ENCODE assay signal across 33 cellular contexts in genomic region chr12:9935026-9935425, GRCh38. TPM values are rescaled to one million over a fixed set of nuclear protein-coding genes. Genes with fewer than 3 reads are reported as not detected.
"Had no signal": no experiment of that assay in that cellular context is flagged by ENCODE, and none has a peak within 500 bp of the region (broad histone marks: within the 10 kb centered on the region; RNA-seq: fewer than 3 reads in every experiment).

No MANE protein-coding gene starts in this region.

- H3K4me3 Mint-ChIP-seq: dendritic cell treated with granulocyte-macrophage colony-stimulating factor and Interleukin-4, amounts not matched to agents 40 ng/mL and 50 ng/mL, for 4 days; effector memory CD8-positive, alpha-beta T cell; endodermal cell had no signal

- H3K27me3 Mint-ChIP-seq: dendritic cell treated with granulocyte-macrophage colony-stimulating factor and Interleukin-4, amounts not matched to agents 40 ng/mL and 50 ng/mL, for 4 days had no signal

- DNase-seq: colonic mucosa; cortex of kidney; effector CD8-positive, alpha-beta T cell; effector memory CD8-positive, alpha-beta T cell; endodermal cell; erythroblast; esophagus squamous epithelium; foreskin melanocyte; gastrocnemius medialis; glutamatergic neuron; head of caudate nucleus; heart right ventricle; hippocampal formation; left cardiac atrium; left lung; left ventricle myocardium superior; lower lobe of right lung; mesenchymal stem cell; midbrain had no signal

- H3K27ac Mint-ChIP-seq: dendritic cell treated with granulocyte-macrophage colony-stimulating factor and Interleukin-4, amounts not matched to agents 40 ng/mL and 50 ng/mL, for 4 days; effector memory CD8-positive, alpha-beta T cell; endodermal cell had no signal

- ATAC-seq: effector memory CD8-positive, alpha-beta T cell; esophagus mucosa; gastrocnemius medialis; heart right ventricle; left cardiac atrium; left lung; left ventricle myocardium superior; lower lobe of right lung had no signal

- H3K36me3 ChIP-seq: colonic mucosa, esophagus squamous epithelium, gastrocnemius medialis, heart right ventricle, left lung, lower lobe of right lung had no signal

- H3K4me3 ChIP-seq: colonic mucosa, esophagus squamous epithelium, gastrocnemius medialis, heart right ventricle, left lung, lower lobe of right lung had no signal

- H3K27me3 ChIP-seq: colonic mucosa, esophagus squamous epithelium, left lung had no signal

- H3K9me3 ChIP-seq: colonic mucosa, esophagus squamous epithelium, gastrocnemius medialis, left lung, lower lobe of right lung had no signal

- H3K9me3 Mint-ChIP-seq: dendritic cell treated with granulocyte-macrophage colony-stimulating factor and Interleukin-4, amounts not matched to agents 40 ng/mL and 50 ng/mL, for 4 days; effector memory CD8-positive, alpha-beta T cell; endodermal cell had no signal

- H3K4me1 ChIP-seq: colonic mucosa, gastrocnemius medialis, heart right ventricle, left lung, lower lobe of right lung had no signal

- H3K27ac ChIP-seq: colonic mucosa, epithelial cell of prostate, esophagus squamous epithelium, gastrocnemius medialis, heart right ventricle, left lung, lower lobe of right lung had no signal

RNA-seq across cellular contexts. Expression of gene CLEC2A, which starts 2.9 kb away (rescaled TPM):
- total RNA-seq: colonic mucosa, dermis microvascular lymphatic vessel endothelial cell, esophagus mucosa, esophagus squamous epithelium, fibroblast of lung, fibroblast of villous mesenchyme, gastrocnemius medialis, glomerular endothelial cell, heart right ventricle, kidney epithelial cell, left cardiac atrium, left lung, left ventricle myocardium superior, lower lobe of right lung, lung microvascular endothelial cell, mononuclear cell, mucosa of gallbladder had no signal
- polyA plus RNA-seq: fibroblast of lung, heart right ventricle had no signal

RNA-seq across cellular contexts. Expression of gene CLEC12A, which starts 36.2 kb away (rescaled TPM):
- total RNA-seq: chondrocyte, dermis microvascular lymphatic vessel endothelial cell, endodermal cell, fibroblast of lung, fibroblast of villous mesenchyme, glomerular endothelial cell, kidney epithelial cell, lung microvascular endothelial cell had no signal
- polyA plus RNA-seq: fibroblast of lung, keratinocyte had no signal

RNA-seq across cellular contexts. Expression of gene KLRF2, which starts 53.7 kb away (rescaled TPM):
- total RNA-seq: chondrocyte, colonic mucosa, dermis microvascular lymphatic vessel endothelial cell, endodermal cell, esophagus mucosa, esophagus squamous epithelium, fibroblast of lung, fibroblast of villous mesenchyme, gastrocnemius medialis, glomerular endothelial cell, heart right ventricle, kidney epithelial cell, left cardiac atrium, left lung, left ventricle myocardium superior, lower leg skin, lower lobe of right lung, lung microvascular endothelial cell, mononuclear cell, mucosa of gallbladder had no signal
- polyA plus RNA-seq: fibroblast of lung, heart right ventricle, keratinocyte had no signal
